In the genomic region with DNA sequence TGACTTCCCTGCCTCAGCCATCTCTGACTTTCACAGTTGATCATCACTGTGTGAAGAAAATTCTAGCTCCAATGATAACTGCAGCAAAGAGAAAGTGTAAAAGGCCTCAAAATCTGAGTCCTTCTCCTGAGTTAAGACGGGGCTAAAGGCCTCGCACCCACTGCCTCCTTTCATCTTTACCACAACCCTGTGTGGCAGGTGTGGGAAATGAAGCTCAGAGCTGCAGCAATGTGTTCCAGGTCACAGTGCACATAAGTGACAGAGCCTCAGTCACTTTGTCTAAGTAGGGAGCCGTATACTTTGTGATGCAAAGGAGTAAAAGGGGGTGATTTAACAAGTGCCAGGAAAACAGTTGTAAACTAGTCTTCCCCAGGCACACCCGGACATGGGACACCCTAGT, we compare ENCODE assay signal across 17 cellular contexts.
DNase-seq lines count a peak whose midpoint lies in the region; ATAC-seq lines count a peak whose summit lies in the region.
"Had no signal": no experiment of that assay in that cellular context is flagged by ENCODE, and none has a peak within 500 bp of the region (broad histone marks: within the 10 kb centered on the region; RNA-seq: fewer than 3 reads in every experiment).

No MANE protein-coding gene starts in this region.

- no peak overlapping the region for H3K27ac Mint-ChIP-seq in activated CD4-positive, alpha-beta T cell treated with anti-CD3 and anti-CD28 coated beads for 36 hours
- H3K27ac Mint-ChIP-seq in activated CD8-positive, alpha-beta T cell treated with anti-CD3 and anti-CD28 coated beads, Interleukin-2, amount 10 ng/mL, durations not matched to agents 7 days and 5 days, result no peak overlapping the region
- H3K27ac Mint-ChIP-seq: CD8-positive, alpha-beta memory T cell had no signal

- CTCF ChIA-PET in activated CD4-positive, alpha-beta T cell treated with anti-CD3 and anti-CD28 coated beads for 36 hours (lab: Charles Lee), result no interaction called here
- CTCF ChIA-PET in activated CD8-positive, alpha-beta T cell treated with anti-CD3 and anti-CD28 coated beads, Interleukin-2, amount 10 ng/mL, durations not matched to agents 7 days and 5 days (lab: Charles Lee), result no interaction called here

- H3K14ac ChIP-seq in neuronal stem cell (ENCODE audit: low read length), result no peak overlapping the region

- H3K36me3 ChIP-seq in neuronal stem cell (replicated peaks in 1 of 2; ENCODE audit: control insufficient read depth in 2 of 2, insufficient read depth in 2 of 2, low read length in 2 of 2), result no peaks in the 10 kb centered on the region
- no peaks in the 10 kb centered on the region for H3K36me3 ChIP-seq in mesendoderm (ENCODE audit: control insufficient read depth, insufficient read depth, low read length)
- H3K36me3 ChIP-seq: BLaER1 had no signal

- peaks cover 16% of the 10 kb centered on the region for H3K4me1 Mint-ChIP-seq in activated CD4-positive, alpha-beta T cell treated with anti-CD3 and anti-CD28 coated beads for 36 hours
- peaks cover 10% of the 10 kb centered on the region for H3K4me1 Mint-ChIP-seq in activated CD8-positive, alpha-beta T cell treated with anti-CD3 and anti-CD28 coated beads, Interleukin-2, amount 10 ng/mL, durations not matched to agents 7 days and 5 days (ENCODE audit: low read depth)
- H3K4me1 Mint-ChIP-seq: CD8-positive, alpha-beta memory T cell had no signal

- no peaks in the 10 kb centered on the region for H3K79me1 ChIP-seq in neuronal stem cell (ENCODE audit: low read depth, low read length)
- H3K79me1 ChIP-seq in mesendoderm (ENCODE audit: low read length), result no peaks in the 10 kb centered on the region

- peak; percentile 25 for DNase-seq in activated CD4-positive, alpha-beta T cell treated with anti-CD3 and anti-CD28 coated beads for 36 hours
- no peak for DNase-seq in activated CD4-positive, alpha-beta T cell treated with anti-CD3 and anti-CD28 coated beads for 4 hours
- peak; percentile 80 for DNase-seq in Jurkat, Clone E6-1 (ENCODE audit: low read depth, low spot score)
- DNase-seq in activated CD8-positive, alpha-beta T cell treated with anti-CD3 and anti-CD28 coated beads, Interleukin-2, amount 10 ng/mL, durations not matched to agents 7 days and 5 days, result peak; percentile 34
- DNase-seq in neuronal stem cell (ENCODE audit: low spot score) (no peak), KG1 (lab: John Stamatoyannopoulos, UW) (no peak), NCI-H1436 treated with DMSO at 0.1 percent for 48 hours (lab: John Stamatoyannopoulos, UW) (no peak), mesendoderm (no peak)
- DNase-seq: CD8-positive, alpha-beta memory T cell; DMS79; Kasumi-1; NCI-H1105 treated with DMSO at 0.1 percent for 48 hours; NCI-H187; NCI-H2171; NCI-H748 treated with DMSO at 0.1 percent for 48 hours had no signal

- H3K56ac ChIP-seq in mesendoderm (ENCODE audit: low read length), result no peak overlapping the region

- no peaks in the 10 kb centered on the region for H3K9me3 Mint-ChIP-seq in activated CD4-positive, alpha-beta T cell treated with anti-CD3 and anti-CD28 coated beads for 36 hours (ENCODE audit: low read depth)
- no peaks in the 10 kb centered on the region for H3K9me3 Mint-ChIP-seq in activated CD8-positive, alpha-beta T cell treated with anti-CD3 and anti-CD28 coated beads, Interleukin-2, amount 10 ng/mL, durations not matched to agents 7 days and 5 days (ENCODE audit: insufficient read depth)
- H3K9me3 Mint-ChIP-seq: CD8-positive, alpha-beta memory T cell had no signal

- H2BK5ac ChIP-seq in neuronal stem cell (ENCODE audit: low read length) (no peak overlapping the region), mesendoderm (ENCODE audit: low read length) (no peak overlapping the region)

- ATAC-seq in activated CD4-positive, alpha-beta T cell treated with anti-CD3 and anti-CD28 coated beads for 36 hours, result peak; percentile 53
- no peak for ATAC-seq in activated CD8-positive, alpha-beta T cell treated with anti-CD3 and anti-CD28 coated beads, Interleukin-2, amount 10 ng/mL, durations not matched to agents 7 days and 5 days

- no peaks in the 10 kb centered on the region for H3K36me3 Mint-ChIP-seq in activated CD4-positive, alpha-beta T cell treated with anti-CD3 and anti-CD28 coated beads for 36 hours (ENCODE audit: low read depth)
- H3K36me3 Mint-ChIP-seq in activated CD8-positive, alpha-beta T cell treated with anti-CD3 and anti-CD28 coated beads, Interleukin-2, amount 10 ng/mL, durations not matched to agents 7 days and 5 days (ENCODE audit: low read depth), result no peaks in the 10 kb centered on the region
- H3K36me3 Mint-ChIP-seq: CD8-positive, alpha-beta memory T cell had no signal

- H3K4me2 ChIP-seq in neuronal stem cell (ENCODE audit: insufficient read depth, low read length, poor library complexity, severe bottlenecking) (no peak overlapping the region), mesendoderm (ENCODE audit: low read length) (no peak overlapping the region)
- H3K4me2 ChIP-seq: BLaER1 had no signal

- H4K91ac ChIP-seq in neuronal stem cell (ENCODE audit: low read depth, low read length, poor library complexity), result no peak overlapping the region

- H2AFZ ChIP-seq in neuronal stem cell (ENCODE audit: low read length), result peak overlapping the region; percentile 75

- H3K4me3 ChIP-seq in Jurkat, Clone E6-1 (ENCODE audit: low read length), result no peak overlapping the region
- H3K4me3 ChIP-seq in neuronal stem cell (ENCODE audit: low read length in 2 of 2), result no peak overlapping the region
- no peak overlapping the region for H3K4me3 ChIP-seq in mesendoderm (ENCODE audit: low read length)
- H3K4me3 ChIP-seq: BLaER1 had no signal

- no peak overlapping the region for H4K8ac ChIP-seq in neuronal stem cell (ENCODE audit: low read depth, low read length)
- no peak overlapping the region for H4K8ac ChIP-seq in mesendoderm (ENCODE audit: low read depth, low read length)

- H3K4me1 ChIP-seq in neuronal stem cell (ENCODE audit: control insufficient read depth in 2 of 2, insufficient read depth in 1 of 2, low read depth in 1 of 2, low read length in 2 of 2), result peaks cover 4 to 7% of the 10 kb centered on the region in 2 donors
- H3K4me1 ChIP-seq in mesendoderm (ENCODE audit: control insufficient read depth, low read depth, low read length), result no peaks in the 10 kb centered on the region
- H3K4me1 ChIP-seq: BLaER1 had no signal

- no peak overlapping the region for H2AK5ac ChIP-seq in neuronal stem cell (ENCODE audit: low read depth, low read length)
- H2AK5ac ChIP-seq in mesendoderm (ENCODE audit: low read length), result no peak overlapping the region

- no peak overlapping the region for H2BK120ac ChIP-seq in neuronal stem cell (ENCODE audit: low read depth, low read length)
- no peak overlapping the region for H2BK120ac ChIP-seq in mesendoderm (ENCODE audit: low read depth, low read length)

- H2BK15ac ChIP-seq in neuronal stem cell (ENCODE audit: low read length) (no peak overlapping the region), mesendoderm (replicated peaks; ENCODE audit: low read depth) (no peak overlapping the region)

- H3K79me2 ChIP-seq in mesendoderm (ENCODE audit: control insufficient read depth, insufficient read depth, low read length), result no peaks in the 10 kb centered on the region

- H3K27me3 Mint-ChIP-seq in activated CD4-positive, alpha-beta T cell treated with anti-CD3 and anti-CD28 coated beads for 36 hours, result no peaks in the 10 kb centered on the region
- peaks cover 7% of the 10 kb centered on the region for H3K27me3 Mint-ChIP-seq in activated CD8-positive, alpha-beta T cell treated with anti-CD3 and anti-CD28 coated beads, Interleukin-2, amount 10 ng/mL, durations not matched to agents 7 days and 5 days (ENCODE audit: low read depth)

- no peak overlapping the region for H3K9ac ChIP-seq in neuronal stem cell (ENCODE audit: low read depth, low read length, poor library complexity)
- no peak overlapping the region for H3K9ac ChIP-seq in mesendoderm (ENCODE audit: low read length)
- H3K9ac ChIP-seq: BLaER1 had no signal

- POLR2A ChIA-PET in activated CD4-positive, alpha-beta T cell treated with anti-CD3 and anti-CD28 coated beads for 36 hours (lab: Charles Lee), result interaction anchor here (0.6 kb wide), 1 partner anchor 423 kb away, joined by 4 read pairs; a partner anchor contains a TSS
- POLR2A ChIA-PET in activated CD8-positive, alpha-beta T cell treated with anti-CD3 and anti-CD28 coated beads, Interleukin-2, amount 10 ng/mL, durations not matched to agents 7 days and 5 days (lab: Charles Lee), result no interaction called here

- H3K4me3 Mint-ChIP-seq in activated CD4-positive, alpha-beta T cell treated with anti-CD3 and anti-CD28 coated beads for 36 hours, result no peak overlapping the region
- H3K4me3 Mint-ChIP-seq in activated CD8-positive, alpha-beta T cell treated with anti-CD3 and anti-CD28 coated beads, Interleukin-2, amount 10 ng/mL, durations not matched to agents 7 days and 5 days, result no peak overlapping the region
- H3K4me3 Mint-ChIP-seq: CD8-positive, alpha-beta memory T cell had no signal

- no peak overlapping the region for H2BK12ac ChIP-seq in neuronal stem cell (ENCODE audit: low read length)

- H3K9me3 ChIP-seq in neuronal stem cell (replicated peaks in 1 of 2; ENCODE audit: control insufficient read depth in 2 of 2, insufficient read depth in 1 of 2, low read depth in 1 of 2, low read length in 2 of 2), result no peaks in the 10 kb centered on the region
- H3K9me3 ChIP-seq: BLaER1 had no signal

- no peak overlapping the region for H4K5ac ChIP-seq in mesendoderm (ENCODE audit: low read length)

- H3K27me3 ChIP-seq in neuronal stem cell (ENCODE audit: control insufficient read depth in 3 of 3, insufficient read depth in 3 of 3, low read depth in 1 of 3, low read length in 3 of 3) (no peaks in the 10 kb centered on the region), mesendoderm (ENCODE audit: insufficient read depth, low read length, poor library complexity) (no peaks in the 10 kb centered on the region)
- H3K27me3 ChIP-seq: BLaER1 had no signal

- no peak overlapping the region for H3K27ac ChIP-seq in neuronal stem cell (replicated peaks; ENCODE audit: low read length)
- no peak overlapping the region for H3K27ac ChIP-seq in mesendoderm (ENCODE audit: low read depth, low read length)
- H3K27ac ChIP-seq: 22Rv1, BLaER1 had no signal

- H3K18ac ChIP-seq in neuronal stem cell (ENCODE audit: low read length), result no peak overlapping the region
- H3K18ac ChIP-seq in mesendoderm (ENCODE audit: low read length), result no peak overlapping the region

- intact Hi-C loops in activated CD4-positive, alpha-beta T cell treated with anti-CD3 and anti-CD28 coated beads for 36 hours (cut with DNase I, micrococcal nuclease), result no loop called here

- H3K23ac ChIP-seq in neuronal stem cell (ENCODE audit: low read depth, low read length, poor library complexity) (no peak overlapping the region), mesendoderm (ENCODE audit: low read length) (no peak overlapping the region)

- WGBS in neuronal stem cell (ENCODE audit: extremely low coverage in 2 of 2, insufficient read length in 2 of 2, insufficient replicate concordance in 1 of 2), 2 donors, result no CpG with 5 or more reads among the region's 4 CpGs
- WGBS in mesendoderm (ENCODE audit: extremely low coverage, insufficient coverage, low lambda C conversion rate), result no CpG with 5 or more reads among the region's 4 CpGs

- H3K4ac ChIP-seq in neuronal stem cell (ENCODE audit: low read length) (no peak overlapping the region), mesendoderm (ENCODE audit: low read depth, low read length) (no peak overlapping the region)

Comparison
In these comparisons a context has a peak if more than half of its experiments do, and no peak if none do; other contexts are left out.
1. DNase-seq: peak in activated CD4-positive, alpha-beta T cell treated with anti-CD3 and anti-CD28 coated beads for 36 hours (single experiment), Jurkat, Clone E6-1 (single experiment) and activated CD8-positive, alpha-beta T cell treated with anti-CD3 and anti-CD28 coated beads, Interleukin-2, amount 10 ng/mL, durations not matched to agents 7 days and 5 days (single experiment); none in activated CD4-positive, alpha-beta T cell treated with anti-CD3 and anti-CD28 coated beads for 4 hours (0 of 2), neuronal stem cell (single experiment), KG1 (single experiment), NCI-H1436 treated with DMSO at 0.1 percent for 48 hours (single experiment) and mesendoderm (single experiment).